In the genomic region with DNA sequence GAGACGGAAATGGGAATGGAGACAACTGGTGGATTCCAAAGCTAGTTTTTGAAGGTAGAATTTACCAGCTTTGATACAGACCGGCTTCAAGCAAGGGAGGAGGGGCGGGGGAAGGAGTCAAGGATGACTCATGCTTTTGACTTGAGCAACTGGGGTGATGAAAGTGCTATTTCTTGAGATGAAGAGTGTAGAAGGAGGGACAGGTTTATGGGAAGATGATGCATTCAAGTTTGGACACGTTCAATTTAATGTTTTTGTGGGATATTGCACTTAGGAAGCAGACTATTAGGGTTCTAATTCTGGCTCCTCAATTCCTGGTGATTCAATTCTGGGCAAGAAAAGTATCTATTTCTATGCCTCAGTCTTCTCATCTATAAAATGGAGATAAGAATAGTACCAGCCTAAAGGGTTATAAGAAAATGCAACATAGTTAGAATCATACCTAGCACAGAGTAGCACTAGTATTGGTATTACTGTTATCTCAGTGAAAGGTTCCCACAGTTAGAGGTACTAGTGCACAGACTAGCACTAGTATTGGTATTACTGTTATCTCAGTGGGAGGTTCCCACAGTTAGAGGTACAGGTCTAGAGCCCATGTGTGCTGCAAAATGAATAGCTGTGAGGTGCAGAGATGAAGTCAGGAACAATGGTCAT, we compare ENCODE assay signal across 8 cellular contexts. TPM values are rescaled to one million over a fixed set of nuclear protein-coding genes. Genes with fewer than 3 reads are reported as not detected.
DNase-seq lines count a peak whose midpoint lies in the region; ATAC-seq and TF ChIP-seq lines count a peak whose summit lies in the region.

No MANE protein-coding gene starts in this region.

- H3K27me3 ChIP-seq in right atrium auricular region = no peaks in the 10 kb centered on the region

- H3K36me3 ChIP-seq in right atrium auricular region = no peaks in the 10 kb centered on the region

- peak; percentile 69 for ATAC-seq in GM21786 (IDR thresholded peaks at IDR 0.05; ENCODE audit: unreplicated experiment)

- H3K4me3 ChIP-seq in right atrium auricular region = no peak overlapping the region

- peaks cover 21% of the 10 kb centered on the region for H3K36me3 Mint-ChIP-seq in activated T-cell treated with anti-CD3 and anti-CD28 coated beads, Interleukin-2, amount 50 U/mL, for 24 hours (ENCODE audit: low read depth)

- H3K4me1 Mint-ChIP-seq in activated T-cell treated with anti-CD3 and anti-CD28 coated beads, Interleukin-2, amount 50 U/mL, for 24 hours (ENCODE audit: low read depth) = peaks cover 46% of the 10 kb centered on the region

- no peaks in the 10 kb centered on the region for H3K9me3 Mint-ChIP-seq in activated T-cell treated with anti-CD3 and anti-CD28 coated beads, Interleukin-2, amount 50 U/mL, for 24 hours

- H3K27me3 Mint-ChIP-seq in activated T-cell treated with anti-CD3 and anti-CD28 coated beads, Interleukin-2, amount 50 U/mL, for 24 hours = peaks cover 34% of the 10 kb centered on the region

- TF ChIP-seq CTCF in right atrium auricular region (IDR thresholded peaks at IDR 0.05) = no peak

- TF ChIP-seq RAD21 in Ishikawa (IDR thresholded peaks at IDR 0.05; ENCODE audit: low read depth) = no peak

- DNase-seq in GDM1 (lab: John Stamatoyannopoulos, UW) (peak; percentile 12), right atrium auricular region (ENCODE audit: low spot score) (peak; percentile 77), COR-L47 (lab: John Stamatoyannopoulos, UW) (no peak), SHP77 treated with DMSO at 0.1 percent for 48 hours (lab: John Stamatoyannopoulos, UW) (no peak)
- peak; percentile 68 for DNase-seq in activated T-cell treated with anti-CD3 and anti-CD28 coated beads, Interleukin-2, amount 50 U/mL, for 24 hours
- peak; percentile 44 to 65 for DNase-seq in stimulated activated CD4-positive, alpha-beta T cell treated with anti-CD3 and anti-CD28 coated beads, Interleukin-4, amount 100 ng/mL, for 48 hours (ENCODE audit: low read depth in 2 of 2)

- no peak for TF ChIP-seq EP300 in Ishikawa (IDR thresholded peaks at IDR 0.05; ENCODE audit: borderline replicate concordance)

- peak overlapping the region; percentile 45 for H3K4me3 Mint-ChIP-seq in activated T-cell treated with anti-CD3 and anti-CD28 coated beads, Interleukin-2, amount 50 U/mL, for 24 hours

- H3K27ac ChIP-seq in right atrium auricular region = peak overlapping the region in 1 of 2 donors; percentile 39

- H3K27ac Mint-ChIP-seq in activated T-cell treated with anti-CD3 and anti-CD28 coated beads, Interleukin-2, amount 50 U/mL, for 24 hours = peak overlapping the region; percentile 94

- no peaks in the 10 kb centered on the region for H3K9me3 ChIP-seq in right atrium auricular region

- peaks cover 0 to 20% of the 10 kb centered on the region in 2 donors for H3K4me1 ChIP-seq in right atrium auricular region

TF ChIP-seq in Ishikawa, 13 proteins besides CTCF, POLR2A, EP300 and RAD21:
- TF ChIP-seq TEAD4 (IDR thresholded peaks at IDR 0.05) = no peak
- no peak for TF ChIP-seq YY1 (IDR thresholded peaks at IDR 0.05; ENCODE audit: low read depth)
- TF ChIP-seq, protein P1, sequence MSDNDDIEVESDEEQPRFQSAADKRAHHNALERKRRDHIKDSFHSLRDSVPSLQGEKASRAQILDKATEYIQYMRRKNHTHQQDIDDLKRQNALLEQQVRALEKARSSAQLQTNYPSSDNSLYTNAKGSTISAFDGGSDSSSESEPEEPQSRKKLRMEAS (IDR thresholded peaks at IDR 0.05) = no peak
- TF ChIP-seq CEBPB (IDR thresholded peaks at IDR 0.05) = peak; percentile 69
TF ChIP-seq in Ishikawa: peak in this region for 1.

RNA-seq across cellular contexts. Expression of gene NIPAL4, which starts 4.6 kb away (rescaled TPM):
- 1 to 10 TPM in 1 of 2 donors, not detected in 1; 1.6 TPM for total RNA-seq in right atrium auricular region

Comparison
In these comparisons a context has a peak if more than half of its experiments do, and no peak if none do; other contexts are left out.
1. DNase-seq: peak in GDM1 (single experiment), activated T-cell treated with anti-CD3 and anti-CD28 coated beads, Interleukin-2, amount 50 U/mL, for 24 hours (single experiment), right atrium auricular region (single experiment) and stimulated activated CD4-positive, alpha-beta T cell treated with anti-CD3 and anti-CD28 coated beads, Interleukin-4, amount 100 ng/mL, for 48 hours (2 of 2); none in COR-L47 (single experiment) and SHP77 treated with DMSO at 0.1 percent for 48 hours (single experiment).